Comparison of ENCODE assay signal across 1 cellular context in genomic region chr10:99732033-99732912, GRCh38.
TF ChIP-seq lines count a peak whose summit lies in the region.

Gene COX15 (minus strand): TSS chr10:99732127. CDS start chr10:99732049, 78 bp downstream.
A gene with protein sequence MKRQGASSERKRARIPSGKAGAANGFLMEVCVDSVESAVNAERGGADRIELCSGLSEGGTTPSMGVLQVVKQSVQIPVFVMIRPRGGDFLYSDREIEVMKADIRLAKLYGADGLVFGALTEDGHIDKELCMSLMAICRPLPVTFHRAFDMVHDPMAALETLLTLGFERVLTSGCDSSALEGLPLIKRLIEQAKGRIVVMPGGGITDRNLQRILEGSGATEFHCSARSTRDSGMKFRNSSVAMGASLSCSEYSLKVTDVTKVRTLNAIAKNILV (plus strand): TSS chr10:99732234. CDS start chr10:99732349, 115 bp downstream.

TF ChIP-seq in K562, 482 proteins besides CTCF, POLR2A, EP300 and RAD21 (continued from another document and continues in another):
- TF ChIP-seq, protein P1, sequence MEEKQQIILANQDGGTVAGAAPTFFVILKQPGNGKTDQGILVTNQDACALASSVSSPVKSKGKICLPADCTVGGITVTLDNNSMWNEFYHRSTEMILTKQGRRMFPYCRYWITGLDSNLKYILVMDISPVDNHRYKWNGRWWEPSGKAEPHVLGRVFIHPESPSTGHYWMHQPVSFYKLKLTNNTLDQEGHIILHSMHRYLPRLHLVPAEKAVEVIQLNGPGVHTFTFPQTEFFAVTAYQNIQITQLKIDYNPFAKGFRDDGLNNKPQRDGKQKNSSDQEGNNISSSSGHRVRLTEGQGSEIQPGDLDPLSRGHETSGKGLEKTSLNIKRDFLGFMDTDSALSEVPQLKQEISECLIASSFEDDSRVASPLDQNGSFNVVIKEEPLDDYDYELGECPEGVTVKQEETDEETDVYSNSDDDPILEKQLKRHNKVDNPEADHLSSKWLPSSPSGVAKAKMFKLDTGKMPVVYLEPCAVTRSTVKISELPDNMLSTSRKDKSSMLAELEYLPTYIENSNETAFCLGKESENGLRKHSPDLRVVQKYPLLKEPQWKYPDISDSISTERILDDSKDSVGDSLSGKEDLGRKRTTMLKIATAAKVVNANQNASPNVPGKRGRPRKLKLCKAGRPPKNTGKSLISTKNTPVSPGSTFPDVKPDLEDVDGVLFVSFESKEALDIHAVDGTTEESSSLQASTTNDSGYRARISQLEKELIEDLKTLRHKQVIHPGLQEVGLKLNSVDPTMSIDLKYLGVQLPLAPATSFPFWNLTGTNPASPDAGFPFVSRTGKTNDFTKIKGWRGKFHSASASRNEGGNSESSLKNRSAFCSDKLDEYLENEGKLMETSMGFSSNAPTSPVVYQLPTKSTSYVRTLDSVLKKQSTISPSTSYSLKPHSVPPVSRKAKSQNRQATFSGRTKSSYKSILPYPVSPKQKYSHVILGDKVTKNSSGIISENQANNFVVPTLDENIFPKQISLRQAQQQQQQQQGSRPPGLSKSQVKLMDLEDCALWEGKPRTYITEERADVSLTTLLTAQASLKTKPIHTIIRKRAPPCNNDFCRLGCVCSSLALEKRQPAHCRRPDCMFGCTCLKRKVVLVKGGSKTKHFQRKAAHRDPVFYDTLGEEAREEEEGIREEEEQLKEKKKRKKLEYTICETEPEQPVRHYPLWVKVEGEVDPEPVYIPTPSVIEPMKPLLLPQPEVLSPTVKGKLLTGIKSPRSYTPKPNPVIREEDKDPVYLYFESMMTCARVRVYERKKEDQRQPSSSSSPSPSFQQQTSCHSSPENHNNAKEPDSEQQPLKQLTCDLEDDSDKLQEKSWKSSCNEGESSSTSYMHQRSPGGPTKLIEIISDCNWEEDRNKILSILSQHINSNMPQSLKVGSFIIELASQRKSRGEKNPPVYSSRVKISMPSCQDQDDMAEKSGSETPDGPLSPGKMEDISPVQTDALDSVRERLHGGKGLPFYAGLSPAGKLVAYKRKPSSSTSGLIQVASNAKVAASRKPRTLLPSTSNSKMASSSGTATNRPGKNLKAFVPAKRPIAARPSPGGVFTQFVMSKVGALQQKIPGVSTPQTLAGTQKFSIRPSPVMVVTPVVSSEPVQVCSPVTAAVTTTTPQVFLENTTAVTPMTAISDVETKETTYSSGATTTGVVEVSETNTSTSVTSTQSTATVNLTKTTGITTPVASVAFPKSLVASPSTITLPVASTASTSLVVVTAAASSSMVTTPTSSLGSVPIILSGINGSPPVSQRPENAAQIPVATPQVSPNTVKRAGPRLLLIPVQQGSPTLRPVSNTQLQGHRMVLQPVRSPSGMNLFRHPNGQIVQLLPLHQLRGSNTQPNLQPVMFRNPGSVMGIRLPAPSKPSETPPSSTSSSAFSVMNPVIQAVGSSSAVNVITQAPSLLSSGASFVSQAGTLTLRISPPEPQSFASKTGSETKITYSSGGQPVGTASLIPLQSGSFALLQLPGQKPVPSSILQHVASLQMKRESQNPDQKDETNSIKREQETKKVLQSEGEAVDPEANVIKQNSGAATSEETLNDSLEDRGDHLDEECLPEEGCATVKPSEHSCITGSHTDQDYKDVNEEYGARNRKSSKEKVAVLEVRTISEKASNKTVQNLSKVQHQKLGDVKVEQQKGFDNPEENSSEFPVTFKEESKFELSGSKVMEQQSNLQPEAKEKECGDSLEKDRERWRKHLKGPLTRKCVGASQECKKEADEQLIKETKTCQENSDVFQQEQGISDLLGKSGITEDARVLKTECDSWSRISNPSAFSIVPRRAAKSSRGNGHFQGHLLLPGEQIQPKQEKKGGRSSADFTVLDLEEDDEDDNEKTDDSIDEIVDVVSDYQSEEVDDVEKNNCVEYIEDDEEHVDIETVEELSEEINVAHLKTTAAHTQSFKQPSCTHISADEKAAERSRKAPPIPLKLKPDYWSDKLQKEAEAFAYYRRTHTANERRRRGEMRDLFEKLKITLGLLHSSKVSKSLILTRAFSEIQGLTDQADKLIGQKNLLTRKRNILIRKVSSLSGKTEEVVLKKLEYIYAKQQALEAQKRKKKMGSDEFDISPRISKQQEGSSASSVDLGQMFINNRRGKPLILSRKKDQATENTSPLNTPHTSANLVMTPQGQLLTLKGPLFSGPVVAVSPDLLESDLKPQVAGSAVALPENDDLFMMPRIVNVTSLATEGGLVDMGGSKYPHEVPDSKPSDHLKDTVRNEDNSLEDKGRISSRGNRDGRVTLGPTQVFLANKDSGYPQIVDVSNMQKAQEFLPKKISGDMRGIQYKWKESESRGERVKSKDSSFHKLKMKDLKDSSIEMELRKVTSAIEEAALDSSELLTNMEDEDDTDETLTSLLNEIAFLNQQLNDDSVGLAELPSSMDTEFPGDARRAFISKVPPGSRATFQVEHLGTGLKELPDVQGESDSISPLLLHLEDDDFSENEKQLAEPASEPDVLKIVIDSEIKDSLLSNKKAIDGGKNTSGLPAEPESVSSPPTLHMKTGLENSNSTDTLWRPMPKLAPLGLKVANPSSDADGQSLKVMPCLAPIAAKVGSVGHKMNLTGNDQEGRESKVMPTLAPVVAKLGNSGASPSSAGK (IDR thresholded peaks at IDR 0.05): peak; percentile 47; the same call in 1 of the 2 replicates
- TF ChIP-seq CREM (IDR thresholded peaks at IDR 0.05; ENCODE audit: low read depth) (peak; percentile 39), ARID1B (IDR thresholded peaks at IDR 0.05) (0 out of 2 replicates have a peak, but pooled peaks have one; percentile 5), ETS2 (tag; IDR thresholded peaks at IDR 0.05; ENCODE audit: borderline replicate concordance, poor library complexity, severe bottlenecking) (no peak), ZBTB11 (CRISPR knock-in tag; IDR thresholded peaks at IDR 0.05) (peak in 2 of 3 experiments; percentile 62 to 91; a peak in 4 of 6 replicates), ZEB2 (IDR thresholded peaks at IDR 0.05) (peak; percentile 59; the same call in 1 of the 2 replicates), CTBP1 (IDR thresholded peaks at IDR 0.05; ENCODE audit: borderline replicate concordance) (peak; percentile 35; the same call in 1 of the 2 replicates), MAZ (CRISPR knock-in tag; conservative IDR thresholded peaks at IDR 0.05 in 1 of 2, IDR thresholded peaks at IDR 0.05 in 1 of 2) (peak; percentile 65 to 69), POLR2AphosphoS2 (IDR thresholded peaks at IDR 0.05; ENCODE audit: low read length) (0 out of 2 replicates have a peak, but pooled peaks have one; percentile 65), ZNF778 (CRISPR knock-in tag; IDR thresholded peaks at IDR 0.05) (no peak), ZNF134 (CRISPR knock-in tag; conservative IDR thresholded peaks at IDR 0.05) (no peak), RAD51 (IDR thresholded peaks at IDR 0.05; ENCODE audit: borderline replicate concordance, low read depth) (no peak), ZNF143 (CRISPR knock-in tag; IDR thresholded peaks at IDR 0.05) (peak; percentile 77), KDM5B (IDR thresholded peaks at IDR 0.05; ENCODE audit: insufficient replicate concordance, low read depth, low read length) (peak; percentile 75), SUPT5H (IDR thresholded peaks at IDR 0.05) (peak; percentile 89), ARID3A (IDR thresholded peaks at IDR 0.05; ENCODE audit: borderline replicate concordance, low read depth, low read length) (no peak), ZNF398 (CRISPR knock-in tag; IDR thresholded peaks at IDR 0.05) (no peak)
- TF ChIP-seq, protein P2, sequence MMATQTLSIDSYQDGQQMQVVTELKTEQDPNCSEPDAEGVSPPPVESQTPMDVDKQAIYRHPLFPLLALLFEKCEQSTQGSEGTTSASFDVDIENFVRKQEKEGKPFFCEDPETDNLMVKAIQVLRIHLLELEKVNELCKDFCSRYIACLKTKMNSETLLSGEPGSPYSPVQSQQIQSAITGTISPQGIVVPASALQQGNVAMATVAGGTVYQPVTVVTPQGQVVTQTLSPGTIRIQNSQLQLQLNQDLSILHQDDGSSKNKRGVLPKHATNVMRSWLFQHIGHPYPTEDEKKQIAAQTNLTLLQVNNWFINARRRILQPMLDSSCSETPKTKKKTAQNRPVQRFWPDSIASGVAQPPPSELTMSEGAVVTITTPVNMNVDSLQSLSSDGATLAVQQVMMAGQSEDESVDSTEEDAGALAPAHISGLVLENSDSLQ (IDR thresholded peaks at IDR 0.05): no peak
- TF ChIP-seq, protein P3, sequence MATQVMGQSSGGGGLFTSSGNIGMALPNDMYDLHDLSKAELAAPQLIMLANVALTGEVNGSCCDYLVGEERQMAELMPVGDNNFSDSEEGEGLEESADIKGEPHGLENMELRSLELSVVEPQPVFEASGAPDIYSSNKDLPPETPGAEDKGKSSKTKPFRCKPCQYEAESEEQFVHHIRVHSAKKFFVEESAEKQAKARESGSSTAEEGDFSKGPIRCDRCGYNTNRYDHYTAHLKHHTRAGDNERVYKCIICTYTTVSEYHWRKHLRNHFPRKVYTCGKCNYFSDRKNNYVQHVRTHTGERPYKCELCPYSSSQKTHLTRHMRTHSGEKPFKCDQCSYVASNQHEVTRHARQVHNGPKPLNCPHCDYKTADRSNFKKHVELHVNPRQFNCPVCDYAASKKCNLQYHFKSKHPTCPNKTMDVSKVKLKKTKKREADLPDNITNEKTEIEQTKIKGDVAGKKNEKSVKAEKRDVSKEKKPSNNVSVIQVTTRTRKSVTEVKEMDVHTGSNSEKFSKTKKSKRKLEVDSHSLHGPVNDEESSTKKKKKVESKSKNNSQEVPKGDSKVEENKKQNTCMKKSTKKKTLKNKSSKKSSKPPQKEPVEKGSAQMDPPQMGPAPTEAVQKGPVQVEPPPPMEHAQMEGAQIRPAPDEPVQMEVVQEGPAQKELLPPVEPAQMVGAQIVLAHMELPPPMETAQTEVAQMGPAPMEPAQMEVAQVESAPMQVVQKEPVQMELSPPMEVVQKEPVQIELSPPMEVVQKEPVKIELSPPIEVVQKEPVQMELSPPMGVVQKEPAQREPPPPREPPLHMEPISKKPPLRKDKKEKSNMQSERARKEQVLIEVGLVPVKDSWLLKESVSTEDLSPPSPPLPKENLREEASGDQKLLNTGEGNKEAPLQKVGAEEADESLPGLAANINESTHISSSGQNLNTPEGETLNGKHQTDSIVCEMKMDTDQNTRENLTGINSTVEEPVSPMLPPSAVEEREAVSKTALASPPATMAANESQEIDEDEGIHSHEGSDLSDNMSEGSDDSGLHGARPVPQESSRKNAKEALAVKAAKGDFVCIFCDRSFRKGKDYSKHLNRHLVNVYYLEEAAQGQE (CRISPR knock-in tag; IDR thresholded peaks at IDR 0.05; ENCODE audit: low read depth): no peak
- TF ChIP-seq, protein P4, sequence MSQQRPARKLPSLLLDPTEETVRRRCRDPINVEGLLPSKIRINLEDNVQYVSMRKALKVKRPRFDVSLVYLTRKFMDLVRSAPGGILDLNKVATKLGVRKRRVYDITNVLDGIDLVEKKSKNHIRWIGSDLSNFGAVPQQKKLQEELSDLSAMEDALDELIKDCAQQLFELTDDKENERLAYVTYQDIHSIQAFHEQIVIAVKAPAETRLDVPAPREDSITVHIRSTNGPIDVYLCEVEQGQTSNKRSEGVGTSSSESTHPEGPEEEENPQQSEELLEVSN (IDR thresholded peaks at IDR 0.05; ENCODE audit: borderline replicate concordance in 1 of 2, extremely low read depth in 1 of 2, insufficient read depth in 1 of 2, insufficient read length in 1 of 2, low read depth in 1 of 2, low read length in 1 of 2, poor library complexity in 1 of 2, severe bottlenecking in 1 of 2): peak in 1 of 2 experiments; percentile 35
- TF ChIP-seq, protein P5, sequence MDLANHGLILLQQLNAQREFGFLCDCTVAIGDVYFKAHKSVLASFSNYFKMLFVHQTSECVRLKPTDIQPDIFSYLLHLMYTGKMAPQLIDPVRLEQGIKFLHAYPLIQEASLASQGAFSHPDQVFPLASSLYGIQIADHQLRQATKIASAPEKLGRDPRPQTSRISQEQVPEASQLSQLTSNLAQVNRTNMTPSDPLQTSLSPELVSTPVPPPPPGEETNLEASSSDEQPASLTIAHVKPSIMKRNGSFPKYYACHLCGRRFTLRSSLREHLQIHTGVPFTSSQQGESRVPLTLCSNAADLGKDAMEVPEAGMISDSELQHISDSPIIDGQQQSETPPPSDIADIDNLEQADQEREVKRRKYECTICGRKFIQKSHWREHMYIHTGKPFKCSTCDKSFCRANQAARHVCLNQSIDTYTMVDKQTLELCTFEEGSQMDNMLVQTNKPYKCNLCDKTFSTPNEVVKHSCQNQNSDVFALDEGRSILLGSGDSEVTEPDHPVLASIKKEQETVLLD (IDR thresholded peaks at IDR 0.05): peak; percentile 62; the same call in 1 of the 2 replicates
